In the genomic region with DNA sequence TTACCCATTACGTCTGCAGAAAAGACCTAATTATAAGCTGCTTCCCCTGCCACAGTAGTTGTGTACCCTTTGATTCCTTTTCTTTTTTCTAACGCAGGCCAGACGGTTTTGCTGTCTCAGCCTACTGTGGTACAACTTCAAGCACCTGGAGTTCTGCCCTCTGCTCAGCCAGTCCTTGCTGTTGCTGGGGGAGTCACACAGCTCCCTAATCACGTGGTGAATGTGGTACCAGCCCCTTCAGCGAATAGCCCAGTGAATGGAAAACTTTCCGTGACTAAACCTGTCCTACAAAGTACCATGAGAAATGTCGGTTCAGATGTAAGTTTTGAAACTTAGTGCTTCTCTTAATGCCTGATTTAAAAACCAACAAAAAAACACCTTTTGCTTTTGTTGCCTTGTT, we compare ENCODE assay signal across 1 cellular context.
A peak's percentile ranks its signal among the peaks of the same experiment; 100 is the strongest.
TF ChIP-seq lines count a peak whose summit lies in the region.

No MANE protein-coding gene starts in this region.

TF ChIP-seq in H1, 55 proteins besides CTCF, POLR2A, EP300 and RAD21:
- TF ChIP-seq, protein P1, sequence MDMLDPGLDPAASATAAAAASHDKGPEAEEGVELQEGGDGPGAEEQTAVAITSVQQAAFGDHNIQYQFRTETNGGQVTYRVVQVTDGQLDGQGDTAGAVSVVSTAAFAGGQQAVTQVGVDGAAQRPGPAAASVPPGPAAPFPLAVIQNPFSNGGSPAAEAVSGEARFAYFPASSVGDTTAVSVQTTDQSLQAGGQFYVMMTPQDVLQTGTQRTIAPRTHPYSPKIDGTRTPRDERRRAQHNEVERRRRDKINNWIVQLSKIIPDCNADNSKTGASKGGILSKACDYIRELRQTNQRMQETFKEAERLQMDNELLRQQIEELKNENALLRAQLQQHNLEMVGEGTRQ (IDR thresholded peaks at IDR 0.05; ENCODE audit: low read length) = peak; percentile 58; the same call in 1 of the 2 replicates
- no peak for TF ChIP-seq SIX5 (IDR thresholded peaks at IDR 0.05; ENCODE audit: low read depth, low read length)
